7 cellular contexts compared by ENCODE assay signal in genomic region chr10:87095241-87095945, GRCh38. TPM values are rescaled to one million over a fixed set of nuclear protein-coding genes. Genes with fewer than 3 reads are reported as not detected.
DNase-seq lines count a peak whose midpoint lies in the region; ATAC-seq lines count a peak whose summit lies in the region.

No MANE protein-coding gene starts in this region.

- ATAC-seq in GM18499 (IDR thresholded peaks at IDR 0.05; ENCODE audit: insufficient read depth, unreplicated experiment): peak; percentile 29
- ATAC-seq in HG02588 (IDR thresholded peaks at IDR 0.05; ENCODE audit: unreplicated experiment): peak; percentile 56

- no peaks in the 10 kb centered on the region for H3K27me3 ChIP-seq in layer of hippocampus (ENCODE audit: control insufficient read depth, insufficient read depth, low read length)

- peak overlapping the region; percentile 89 for H3K27ac ChIP-seq in layer of hippocampus (ENCODE audit: low read depth, low read length)

- DNase-seq in NCI-H146 (lab: John Stamatoyannopoulos, UW): peak; percentile 89
- peak; percentile 65 for DNase-seq in activated CD4-positive, alpha-beta T cell treated with anti-CD3 and anti-CD28 coated beads for 1 hour
- DNase-seq in cerebellum (ENCODE audit: low spot score): peak; percentile 59
- DNase-seq in stimulated activated CD4-positive, alpha-beta T cell treated with anti-CD3 and anti-CD28 coated beads, Interleukin-1b, Interleukin-23, amount 100 ng/mL, for 48 hours: peak; percentile 78

RNA-seq across cellular contexts. Expression of gene SHLD2, which starts 0.4 kb away (rescaled TPM):
- 28.7 TPM for total RNA-seq in cerebellum

RNA-seq across cellular contexts. Expression of gene GLUD1, which starts 0.8 kb away (rescaled TPM):
- 189 TPM for total RNA-seq in cerebellum

Comparison
In these comparisons a context has a peak if more than half of its experiments do, and no peak if none do; other contexts are left out.
1. Peak in every context shown above with its lines: DNase-seq, ATAC-seq and H3K27ac ChIP-seq.